1 cellular context compared by ENCODE assay signal in genomic region chr9:113446323-113446740, GRCh38.
TF ChIP-seq lines count a peak whose summit lies in the region.

No MANE protein-coding gene starts in this region.

TF ChIP-seq in H1, 55 proteins besides CTCF, POLR2A, EP300 and RAD21:
- no peak for TF ChIP-seq TCF12 (IDR thresholded peaks at IDR 0.05; ENCODE audit: low read depth, low read length)
- no peak for TF ChIP-seq ATF2 (IDR thresholded peaks at IDR 0.05; ENCODE audit: low read length)
- no peak for TF ChIP-seq GABPA (IDR thresholded peaks at IDR 0.05; ENCODE audit: borderline replicate concordance, insufficient read depth, low read length)
- TF ChIP-seq ZNF274 (IDR thresholded peaks at IDR 0.05; ENCODE audit: borderline replicate concordance, extremely low read depth, low read length) = no peak
- no peak for TF ChIP-seq BRCA1 (IDR thresholded peaks at IDR 0.05; ENCODE audit: low read depth, low read length)
- TF ChIP-seq NANOG (IDR thresholded peaks at IDR 0.05; ENCODE audit: insufficient read depth, low read depth, low read length, poor library complexity, severe bottlenecking) = no peak
- no peak for TF ChIP-seq CEBPB (IDR thresholded peaks at IDR 0.05; ENCODE audit: low read depth, low read length)
- TF ChIP-seq SAP30 (IDR thresholded peaks at IDR 0.05; ENCODE audit: insufficient read depth, insufficient replicate concordance, low read length) = no peak
- TF ChIP-seq RBBP5 (IDR thresholded peaks at IDR 0.05; ENCODE audit: borderline replicate concordance, low read depth, low read length) = no peak
- no peak for TF ChIP-seq CHD2 (IDR thresholded peaks at IDR 0.05; ENCODE audit: low read length)
- no peak for TF ChIP-seq SUZ12 (IDR thresholded peaks at IDR 0.05; ENCODE audit: low read length)
- TF ChIP-seq JUND (IDR thresholded peaks at IDR 0.05; ENCODE audit: low read length) = no peak
